8 cellular contexts compared by ENCODE assay signal in the genomic region with DNA sequence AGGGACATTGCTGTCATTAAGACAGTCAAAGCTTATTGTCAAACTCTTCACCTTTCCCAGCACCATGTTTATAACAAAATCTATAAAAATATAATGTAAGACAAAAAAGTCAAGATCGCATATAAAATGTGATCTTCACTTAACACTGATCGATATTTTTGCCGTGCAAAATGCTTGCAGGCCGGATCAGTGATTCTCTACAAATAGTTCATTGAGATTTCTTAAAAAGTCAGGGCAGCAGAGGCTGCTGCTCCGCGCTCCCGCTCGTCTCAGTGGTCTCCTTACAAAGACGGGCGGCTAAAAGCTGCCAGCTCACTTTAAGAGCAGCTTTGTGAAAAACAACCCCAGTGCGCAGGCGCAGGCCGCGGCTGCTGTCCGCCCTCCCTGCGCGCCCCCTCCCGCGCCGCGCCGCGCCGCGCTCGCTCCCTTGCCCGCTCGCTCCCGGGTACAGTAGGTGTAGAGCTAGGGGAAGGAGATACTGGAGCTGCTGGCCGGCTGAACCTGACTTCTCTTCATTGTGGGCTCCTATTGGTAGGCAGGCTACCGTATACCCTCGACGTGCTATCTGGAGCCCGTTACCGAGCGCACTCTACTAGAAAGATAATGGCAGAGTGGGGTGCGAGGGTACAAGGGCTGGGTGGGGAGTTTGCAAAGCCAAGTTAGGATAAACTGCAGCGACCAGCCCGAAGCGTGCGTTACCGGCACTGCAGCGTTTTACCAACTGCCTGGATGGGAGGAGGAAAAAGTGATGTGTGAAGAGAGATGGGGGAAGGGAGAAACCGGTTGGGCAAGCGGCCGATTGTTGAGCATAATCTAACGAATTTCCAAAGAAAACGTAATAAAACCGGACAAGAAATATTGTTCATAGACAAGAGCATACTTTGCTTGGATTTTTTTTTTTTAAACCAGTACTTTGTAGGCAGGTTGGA. TPM values are rescaled to one million over a fixed set of nuclear protein-coding genes. Genes with fewer than 3 reads are reported as not detected.
DNase-seq lines count a peak whose midpoint lies in the region; TF ChIP-seq lines count a peak whose summit lies in the region.

A gene with protein sequence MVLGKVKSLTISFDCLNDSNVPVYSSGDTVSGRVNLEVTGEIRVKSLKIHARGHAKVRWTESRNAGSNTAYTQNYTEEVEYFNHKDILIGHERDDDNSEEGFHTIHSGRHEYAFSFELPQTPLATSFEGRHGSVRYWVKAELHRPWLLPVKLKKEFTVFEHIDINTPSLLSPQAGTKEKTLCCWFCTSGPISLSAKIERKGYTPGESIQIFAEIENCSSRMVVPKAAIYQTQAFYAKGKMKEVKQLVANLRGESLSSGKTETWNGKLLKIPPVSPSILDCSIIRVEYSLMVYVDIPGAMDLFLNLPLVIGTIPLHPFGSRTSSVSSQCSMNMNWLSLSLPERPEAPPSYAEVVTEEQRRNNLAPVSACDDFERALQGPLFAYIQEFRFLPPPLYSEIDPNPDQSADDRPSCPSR (minus strand): TSS at position 291 of the 929 bp plus-strand sequence. CDS start 225 bp downstream, at position 66.

- no peaks in the 10 kb centered on the region for H3K27me3 Mint-ChIP-seq in nephron progenitor cell (ENCODE audit: low read depth, poor library complexity)
- no peaks in the 10 kb centered on the region for H3K27me3 Mint-ChIP-seq in stimulated activated naive CD8-positive, alpha-beta T cell treated with anti-CD3 and anti-CD28 coated beads, Interleukin-15, Interleukin-2, amounts not matched to agents 100 ng/mL and 50 ng/mL, for 24 hours

- H3K4me1 Mint-ChIP-seq in nephron progenitor cell = peaks cover 25% of the 10 kb centered on the region
- H3K4me1 Mint-ChIP-seq in stimulated activated naive CD8-positive, alpha-beta T cell treated with anti-CD3 and anti-CD28 coated beads, Interleukin-15, Interleukin-2, amounts not matched to agents 100 ng/mL and 50 ng/mL, for 24 hours (ENCODE audit: low read depth) = peaks cover 27% of the 10 kb centered on the region

- H2AFZ ChIP-seq in Loucy (ENCODE audit: low read length) = peak within 1 kb of the TSS; percentile 88

- H3K36me3 ChIP-seq in H7 (replicated peaks; ENCODE audit: control insufficient read depth, insufficient read depth, low read length) (no peaks in the 10 kb centered on the region), Loucy (ENCODE audit: insufficient read depth, low read length) (no peaks in the 10 kb centered on the region)

- DNase-seq in ELR (ENCODE audit: low read depth) (peak; percentile 96), H7 (peak; percentile 85), SHP77 treated with DMSO at 0.1 percent for 48 hours (lab: John Stamatoyannopoulos, UW) (peak; percentile 94), fibroblast of the aortic adventitia (ENCODE audit: low read depth) (peak; percentile 97), nephron progenitor cell (peak; percentile 98)
- DNase-seq in activated effector memory CD4-positive, alpha-beta T cell treated with anti-CD3 and anti-CD28 coated beads, Interleukin-2, amount 50 U/mL, for 16 hours = peak; percentile 98

- peak within 1 kb of the TSS; percentile 100 for H3K9ac ChIP-seq in Loucy (ENCODE audit: low read depth, low read length, poor library complexity, severe bottlenecking)

- H3K9me2 ChIP-seq in Loucy (replicated peaks; ENCODE audit: low read depth, low read length) = no peaks in the 10 kb centered on the region

- TF ChIP-seq CTCF in Loucy (conservative IDR thresholded peaks at IDR 0.05; ENCODE audit: low read length) = no peak
- no peak for TF ChIP-seq CTCF in fibroblast of the aortic adventitia (IDR thresholded peaks at IDR 0.05; ENCODE audit: insufficient read depth, low read length)
- TF ChIP-seq CTCF in nephron progenitor cell (IDR thresholded peaks at IDR 0.05) = no peak

- H3K79me2 ChIP-seq in Loucy (ENCODE audit: insufficient read depth, low read length) = peaks cover 33% of the 10 kb centered on the region

- peaks cover 10% of the 10 kb centered on the region for H3K36me3 Mint-ChIP-seq in nephron progenitor cell (ENCODE audit: low read depth)
- peaks cover 9% of the 10 kb centered on the region for H3K36me3 Mint-ChIP-seq in stimulated activated naive CD8-positive, alpha-beta T cell treated with anti-CD3 and anti-CD28 coated beads, Interleukin-15, Interleukin-2, amounts not matched to agents 100 ng/mL and 50 ng/mL, for 24 hours (ENCODE audit: low read depth)

- peak within 1 kb of the TSS; percentile 96 for H3K4me3 Mint-ChIP-seq in nephron progenitor cell
- peak within 1 kb of the TSS; percentile 95 for H3K4me3 Mint-ChIP-seq in stimulated activated naive CD8-positive, alpha-beta T cell treated with anti-CD3 and anti-CD28 coated beads, Interleukin-15, Interleukin-2, amounts not matched to agents 100 ng/mL and 50 ng/mL, for 24 hours

- H3K27me3 ChIP-seq in H7 (ENCODE audit: control insufficient read depth, insufficient read depth, low read length) = no peaks in the 10 kb centered on the region
- no peaks in the 10 kb centered on the region for H3K27me3 ChIP-seq in Loucy (ENCODE audit: insufficient read depth, low read length, poor library complexity, severe bottlenecking)

- H4K20me1 ChIP-seq in Loucy (ENCODE audit: insufficient read depth, low read length, poor library complexity, severe bottlenecking) = no peaks in the 10 kb centered on the region

- peak within 1 kb of the TSS; percentile 99 for H3K27ac Mint-ChIP-seq in nephron progenitor cell
- peak within 1 kb of the TSS; percentile 94 for H3K27ac Mint-ChIP-seq in stimulated activated naive CD8-positive, alpha-beta T cell treated with anti-CD3 and anti-CD28 coated beads, Interleukin-15, Interleukin-2, amounts not matched to agents 100 ng/mL and 50 ng/mL, for 24 hours

- H3K4me3 ChIP-seq in H7 (ENCODE audit: insufficient read depth, low read depth, low read length) (peak within 1 kb of the TSS; percentile 88), Loucy (ENCODE audit: low read length, poor library complexity, severe bottlenecking) (peak within 1 kb of the TSS; percentile 96), fibroblast of the aortic adventitia (ENCODE audit: low read depth, low read length) (peak within 1 kb of the TSS; percentile 95)

- peaks cover 14% of the 10 kb centered on the region for H3K4me1 ChIP-seq in Loucy (ENCODE audit: insufficient read depth, low read length, poor library complexity, severe bottlenecking)

- H3K9me3 Mint-ChIP-seq in nephron progenitor cell = no peaks in the 10 kb centered on the region
- no peaks in the 10 kb centered on the region for H3K9me3 Mint-ChIP-seq in stimulated activated naive CD8-positive, alpha-beta T cell treated with anti-CD3 and anti-CD28 coated beads, Interleukin-15, Interleukin-2, amounts not matched to agents 100 ng/mL and 50 ng/mL, for 24 hours

- H3K9me3 ChIP-seq in Loucy (ENCODE audit: insufficient read depth, low read depth, low read length) = no peaks in the 10 kb centered on the region

- H3F3A ChIP-seq in Loucy (ENCODE audit: low read depth) = no peaks in the 10 kb centered on the region

- H3K4me2 ChIP-seq in Loucy (ENCODE audit: low read depth, low read length, poor library complexity, severe bottlenecking) = peak within 1 kb of the TSS; percentile 98

RNA-seq across cellular contexts. Expression of the gene that starts here (rescaled TPM):
- total RNA-seq in H7 (2014; rRNA removed; shearing (Covaris generic)) = 21.3 and 23.7 TPM in 2 replicates
- total RNA-seq in fibroblast of the aortic adventitia (ENCODE audit: low replicate concordance) = 35.2 and 120 TPM in 2 replicates

Comparison
In these comparisons a context has a peak if more than half of its experiments do, and no peak if none do; other contexts are left out.
1. Peak in every context shown above with its lines: DNase-seq and H3K4me3 ChIP-seq.